In genomic region chr7:92584953-92585352, GRCh38 we compare ENCODE assay signal across 11 cellular contexts. TPM values are rescaled to one million over a fixed set of nuclear protein-coding genes. Genes with fewer than 3 reads are reported as not detected.
A peak's percentile ranks its signal among the peaks of the same experiment; 100 is the strongest.
DNase-seq lines count a peak whose midpoint lies in the region; ATAC-seq, FAIRE-seq and TF ChIP-seq lines count a peak whose summit lies in the region.
"Had no signal": no experiment of that assay in that cellular context is flagged by ENCODE, and none has a peak within 500 bp of the region (broad histone marks: within the 10 kb centered on the region; RNA-seq: fewer than 3 reads in every experiment).

No MANE protein-coding gene starts in this region.

- H2BK15ac ChIP-seq in H1 (ENCODE audit: low read length), result no peak overlapping the region

- no peak overlapping the region for H3K4me2 ChIP-seq in PC-3 (ENCODE audit: low read length)
- no peak overlapping the region for H3K4me2 ChIP-seq in H1 (ENCODE audit: insufficient read depth in 1 of 2, low read depth in 2 of 2, low read length in 2 of 2)

- no peak for TF ChIP-seq CTCF in PC-3 (conservative IDR thresholded peaks at IDR 0.05; ENCODE audit: low read depth, low read length)
- no peak for TF ChIP-seq CTCF in H1 (IDR thresholded peaks at IDR 0.05; ENCODE audit: control extremely low read depth in 1 of 3, insufficient read depth in 1 of 3, low read depth in 1 of 3, low read length in 3 of 3)

- H3K4me1 ChIP-seq in PC-3 (ENCODE audit: insufficient read depth, low read length), result peaks cover 19% of the 10 kb centered on the region
- peaks cover 0 to 5% (median 0%) of the 10 kb centered on the region in 4 experiments; a peak in 3 of 7 replicates for H3K4me1 ChIP-seq in H1 (replicated peaks in 1 of 4; ENCODE audit: control insufficient read depth in 3 of 4, insufficient read depth in 4 of 4, low read length in 3 of 4)

- H3K9ac ChIP-seq in PC-3 (ENCODE audit: low read length) (no peak overlapping the region), H1 (replicated peaks in 1 of 4; ENCODE audit: extremely low read depth in 1 of 4, low read depth in 3 of 4, low read length in 3 of 4) (no peak overlapping the region)

- H3K56ac ChIP-seq in H1 (replicated peaks; ENCODE audit: insufficient read length, low read depth, low read length), result no peak overlapping the region

- H3K4me3 ChIP-seq in PC-3 (ENCODE audit: low read length) (no peak overlapping the region), H1 (ENCODE audit: extremely low read depth in 1 of 4, insufficient read depth in 2 of 4, low read depth in 3 of 4, low read length in 4 of 4) (no peak overlapping the region)

- H3K9me3 ChIP-seq in PC-3 (ENCODE audit: low read length), result no peaks in the 10 kb centered on the region
- no peaks in the 10 kb centered on the region for H3K9me3 ChIP-seq in H1 (ENCODE audit: insufficient read depth in 2 of 2, low read depth in 1 of 2, low read length in 1 of 2)

- no peak overlapping the region for H4K5ac ChIP-seq in H1 (ENCODE audit: insufficient read length, low read depth, low read length)

- H3F3A ChIP-seq in PC-3 (ENCODE audit: low read length, unreplicated experiment), result no peaks in the 10 kb centered on the region

- no peak overlapping the region for H4K8ac ChIP-seq in H1 (ENCODE audit: extremely low read depth, insufficient read depth, low read length)

- H2AFZ ChIP-seq in PC-3 (ENCODE audit: low read length) (no peak overlapping the region), H1 (ENCODE audit: low read length) (no peak overlapping the region)

- H2BK20ac ChIP-seq in H1 (ENCODE audit: low read length), result no peak overlapping the region

- 0 out of 2 replicates have a peak, but pooled peaks cover 2% of the 10 kb centered on the region for H3K79me1 ChIP-seq in H1 (ENCODE audit: low read depth, low read length)

- peaks cover 29% of the 10 kb centered on the region for H3K36me3 ChIP-seq in PC-3 (ENCODE audit: low read depth, low read length)
- H3K36me3 ChIP-seq in H1 (ENCODE audit: control insufficient read depth in 2 of 4, insufficient read depth in 4 of 4, low read length in 3 of 4), result peaks cover 3 to 13% (median 7%) of the 10 kb centered on the region in 4 experiments; a peak in 4 of 8 replicates

- no peak overlapping the region for H2AK5ac ChIP-seq in H1 (ENCODE audit: low read depth, low read length)

- BruUV-seq in PC-3 (replicated peaks; lab: Mats Ljungman, UMichigan), result no TSS peak

- H3K14ac ChIP-seq in H1 (ENCODE audit: insufficient read length), result no peak overlapping the region

- no peak overlapping the region for H3K18ac ChIP-seq in H1 (ENCODE audit: extremely low read depth, low read length)

- peaks cover 82% of the 10 kb centered on the region for H4K20me1 ChIP-seq in PC-3 (ENCODE audit: low read length)
- H4K20me1 ChIP-seq in H1 (replicated peaks in 1 of 2; ENCODE audit: control insufficient read depth in 1 of 2, insufficient read depth in 2 of 2, low read length in 2 of 2), result peaks cover 5 to 14% of the 10 kb centered on the region in 2 experiments

- no peak overlapping the region for H2BK5ac ChIP-seq in H1 (ENCODE audit: low read depth, low read length)

- H3K27ac ChIP-seq in PC-3 (ENCODE audit: low read length) (no peak overlapping the region), H1 (ENCODE audit: low read depth, low read length) (peak overlapping the region; percentile 39; the same call in 1 of the 2 replicates)

- TF ChIP-seq POLR2A in H1 (IDR thresholded peaks at IDR 0.05; ENCODE audit: control extremely low read depth in 1 of 2, low read depth in 2 of 2, low read length in 2 of 2), result no peak

- POLR2A ChIA-PET in PC-3 (lab: Charles Lee; ENCODE audit: unreplicated experiment), result no interaction called here
- POLR2A ChIA-PET in H1 (lab: Charles Lee; ENCODE audit: partially characterized antibody), result interaction anchor here (0.5 to 1.4 kb wide), 4 partner anchors 12 to 56 kb away, joined by 3 to 5 read pairs (median 3); partner anchors contain the start of genes PEX1 and RBM48

- no peak for FAIRE-seq in H1 (lab: Jason Lieb, UNC)
- FAIRE-seq: astrocyte had no signal

- TF ChIP-seq EP300 in H1 (IDR thresholded peaks at IDR 0.05; ENCODE audit: borderline replicate concordance in 1 of 2, low read depth in 2 of 2, low read length in 2 of 2), result no peak

- no peaks in the 10 kb centered on the region for H3K9me2 ChIP-seq in PC-3 (replicated peaks; ENCODE audit: low read length)

- H3K23ac ChIP-seq in H1 (ENCODE audit: insufficient read length), result no peak overlapping the region

- H2BK12ac ChIP-seq in H1 (ENCODE audit: low read depth, low read length), result no peak overlapping the region

- H4K91ac ChIP-seq in H1 (replicated peaks; ENCODE audit: insufficient read length, low read length), result no peak overlapping the region

- no peak overlapping the region for H2BK120ac ChIP-seq in H1 (replicated peaks; ENCODE audit: low read depth, low read length)

- ATAC-seq in PC-3 (no peak), GM19395 (IDR thresholded peaks at IDR 0.05; ENCODE audit: unreplicated experiment) (no peak), HG03135 (IDR thresholded peaks at IDR 0.05; ENCODE audit: unreplicated experiment) (no peak), GM21717 (IDR thresholded peaks at IDR 0.05; ENCODE audit: unreplicated experiment) (no peak)

- DNase-seq in ACHN (peak; percentile 44), EH (ENCODE audit: low read depth) (peak; percentile 9), PC-3 (peak; percentile 21), H1 (ENCODE audit: low read depth in 1 of 2, low spot score in 2 of 2) (no peak), ureter (ENCODE audit: low spot score) (no peak)
- DNase-seq: DMS79 treated with DMSO at 0.1 percent for 48 hours, NCI-H524 had no signal

- intact Hi-C loops in PC-3 (cut with micrococcal nuclease), result no loop called here

- H3K27me3 ChIP-seq in PC-3 (ENCODE audit: low read length) (no peaks in the 10 kb centered on the region), H1 (replicated peaks in 1 of 4; ENCODE audit: control insufficient read depth in 3 of 4, extremely low read depth in 1 of 4, insufficient read depth in 3 of 4, low read length in 3 of 4) (no peaks in the 10 kb centered on the region)

- H3K4ac ChIP-seq in H1 (replicated peaks; ENCODE audit: insufficient read length, low read depth, low read length), result no peak overlapping the region

- TF ChIP-seq RAD21 in H1 (IDR thresholded peaks at IDR 0.05 in 1 of 2, conservative IDR thresholded peaks at IDR 0.05 in 1 of 2; ENCODE audit: low read depth in 2 of 2, low read length in 2 of 2), result no peak

- in situ Hi-C loops in ACHN (cut with HindIII; ENCODE audit: low pct_ligation_motif_present, low pct_unique_long_range_greater_than_20kb, low sequenced_read_pairs), result no loop called here

- CTCF ChIA-PET in PC-3 (lab: Charles Lee) (no interaction called here), H1 (lab: Charles Lee; ENCODE audit: partially characterized antibody) (interaction anchor here (0.7 to 1.2 kb wide), 2 partner anchors 27 to 812 kb away, joined by 3 read pairs; no protein-coding TSS in a partner anchor)

- H3K79me2 ChIP-seq in PC-3 (ENCODE audit: low read length), result peaks cover 100% of the 10 kb centered on the region
- H3K79me2 ChIP-seq in H1 (ENCODE audit: control insufficient read depth in 1 of 2, insufficient read depth in 2 of 2, low read length in 2 of 2), result peaks cover 29 to 97% of the 10 kb centered on the region in 2 experiments

- H3K23me2 ChIP-seq in H1 (ENCODE audit: low read depth, low read length), result 0 out of 2 replicates have a peak, but pooled peaks cover 3% of the 10 kb centered on the region

TF ChIP-seq in H1, 55 proteins besides CTCF, POLR2A, EP300 and RAD21 (continues in another document):
- no peak for TF ChIP-seq GTF2F1 (IDR thresholded peaks at IDR 0.05; ENCODE audit: borderline replicate concordance, low read depth, low read length)
- peak; percentile 25; the same call in 1 of the 2 replicates for TF ChIP-seq SP1 (IDR thresholded peaks at IDR 0.05; ENCODE audit: low read depth, low read length)
- TF ChIP-seq TCF12 (IDR thresholded peaks at IDR 0.05; ENCODE audit: low read depth, low read length), result no peak
- TF ChIP-seq EGR1 (IDR thresholded peaks at IDR 0.05; ENCODE audit: borderline replicate concordance, low read depth, low read length), result no peak

RNA-seq across cellular contexts. Expression of gene FAM133B, which starts 5.2 kb away (rescaled TPM):
- total RNA-seq in PC-3 (2014; rRNA removed), result 22.6 and 25.9 TPM in 2 replicates
- 38.0 and 39.0 TPM in 2 replicates for total RNA-seq in H1 (2021; fragmentation: NEBNext Ultra II Directional; extraction: Animal tissue kit (Norgen Biotek cat#: 25700))
- 9.0 and 21.7 TPM in 2 replicates for polyA plus RNA-seq in H1 (2011; rRNA removed)
- polyA plus RNA-seq in H1 (2011; cell fraction: cytosol; rRNA removed), result 21.6 TPM
- 19.3 TPM for polyA plus RNA-seq in H1 (2011; cell fraction: nucleus; rRNA removed)
- 20.5 to 36.1 TPM (median 21.9 TPM) in 4 replicates for polyA plus RNA-seq in H1 (2012, experiment 1 of 2)
- 5.1 TPM for polyA plus RNA-seq in H1 (2012, experiment 2 of 2)
- 94.1 TPM for polyA plus RNA-seq in H1 (2013, experiment 1 of 2)
- polyA plus RNA-seq in H1 (2013, experiment 2 of 2), result 93.3 TPM
- 11.2 and 43.1 TPM in 2 replicates for polyA minus RNA-seq in H1 (2011; rRNA and poly(A)+ RNA removed)
- polyA minus RNA-seq in H1 (2011; cell fraction: cytosol; rRNA and poly(A)+ RNA removed), result 14.6 TPM
- polyA minus RNA-seq in H1 (2011; cell fraction: nucleus; rRNA and poly(A)+ RNA removed), result 25.2 TPM
- 32.5 TPM for total RNA-seq in ureter

RNA-seq across cellular contexts. Expression of gene RBM48, which starts 56.4 kb away (rescaled TPM):
- 5.7 and 8.2 TPM in 2 replicates for total RNA-seq in PC-3 (2014; rRNA removed)
- 8.6 and 9.5 TPM in 2 replicates for total RNA-seq in H1 (2021; fragmentation: NEBNext Ultra II Directional; extraction: Animal tissue kit (Norgen Biotek cat#: 25700))
- polyA plus RNA-seq in H1 (2011; rRNA removed), result 4.1 and 4.3 TPM in 2 replicates
- 4.4 TPM for polyA plus RNA-seq in H1 (2011; cell fraction: cytosol; rRNA removed)
- 3.3 TPM for polyA plus RNA-seq in H1 (2011; cell fraction: nucleus; rRNA removed)
- polyA plus RNA-seq in H1 (2012, experiment 1 of 2), result 4.4 to 8.4 TPM (median 5.0 TPM) in 4 replicates
- 2.0 TPM for polyA plus RNA-seq in H1 (2012, experiment 2 of 2)
- 7.2 TPM for polyA plus RNA-seq in H1 (2013, experiment 1 of 2)
- 6.6 TPM for polyA plus RNA-seq in H1 (2013, experiment 2 of 2)
- 6.3 and 6.7 TPM in 2 replicates for polyA minus RNA-seq in H1 (2011; rRNA and poly(A)+ RNA removed)
- 2.6 TPM for polyA minus RNA-seq in H1 (2011; cell fraction: cytosol; rRNA and poly(A)+ RNA removed)
- polyA minus RNA-seq in H1 (2011; cell fraction: nucleus; rRNA and poly(A)+ RNA removed), result 11.6 TPM
- 11.7 TPM for total RNA-seq in ureter

RNA-seq across cellular contexts. Expression of gene PEX1, which starts 56.6 kb away (rescaled TPM):
- total RNA-seq in PC-3 (2014; rRNA removed), result 6.2 and 8.5 TPM in 2 replicates
- 21.8 and 23.9 TPM in 2 replicates for total RNA-seq in H1 (2021; fragmentation: NEBNext Ultra II Directional; extraction: Animal tissue kit (Norgen Biotek cat#: 25700))
- polyA plus RNA-seq in H1 (2011; rRNA removed), result 11.4 and 16.4 TPM in 2 replicates
- 19.3 TPM for polyA plus RNA-seq in H1 (2011; cell fraction: cytosol; rRNA removed)
- 23.4 TPM for polyA plus RNA-seq in H1 (2011; cell fraction: nucleus; rRNA removed)
- polyA plus RNA-seq in H1 (2012, experiment 1 of 2), result 14.3 to 18.2 TPM (median 16.0 TPM) in 4 replicates
- polyA plus RNA-seq in H1 (2012, experiment 2 of 2), result 1.0 TPM
- polyA plus RNA-seq in H1 (2013, experiment 1 of 2), result 24.7 TPM
- polyA plus RNA-seq in H1 (2013, experiment 2 of 2), result 23.1 TPM
- polyA minus RNA-seq in H1 (2011; rRNA and poly(A)+ RNA removed), result 23.9 and 34.6 TPM in 2 replicates
- polyA minus RNA-seq in H1 (2011; cell fraction: cytosol; rRNA and poly(A)+ RNA removed), result 13.5 TPM
- 26.0 TPM for polyA minus RNA-seq in H1 (2011; cell fraction: nucleus; rRNA and poly(A)+ RNA removed)
- total RNA-seq in ureter, result 24.7 TPM

Comparison
In these comparisons a context has a peak if more than half of its experiments do, and no peak if none do; other contexts are left out.
1. DNase-seq: peak in ACHN (single experiment), EH (single experiment) and PC-3 (single experiment); none in H1 (0 of 2) and ureter (single experiment).